12 cellular contexts compared by ENCODE assay signal in genomic region chr13:73325351-73326214, GRCh38.
DNase-seq lines count a peak whose midpoint lies in the region; ATAC-seq lines count a peak whose summit lies in the region.
"Had no signal": no experiment of that assay in that cellular context is flagged by ENCODE, and none has a peak within 500 bp of the region (broad histone marks: within the 10 kb centered on the region; RNA-seq: fewer than 3 reads in every experiment).

No MANE protein-coding gene starts in this region.

- POLR2A ChIA-PET in activated CD4-positive, alpha-beta T cell treated with anti-CD3 and anti-CD28 coated beads for 36 hours (lab: Charles Lee): no interaction called here

- H3K79me1 ChIP-seq in neuronal stem cell (ENCODE audit: low read depth, low read length): no peaks in the 10 kb centered on the region

- H3K18ac ChIP-seq in neuronal stem cell (ENCODE audit: low read length): no peak overlapping the region

- H3K27ac Mint-ChIP-seq in activated CD4-positive, alpha-beta T cell treated with anti-CD3 and anti-CD28 coated beads for 36 hours: no peak overlapping the region
- H3K27ac Mint-ChIP-seq: activated T-helper 1 cell treated with anti-CD3 and anti-CD28 coated beads, Interleukin-12 subunit alpha, Interleukin-12 subunit beta, Interleukin-2, Interleukin-4 antibody, amounts not matched to agents 30 ng/mL and 10 ng/mL and 1 ng/mL, durations not matched to agents 14 hours and 24 hours and 36 hours; immature natural killer cell had no signal

- no peaks in the 10 kb centered on the region for H3K36me3 Mint-ChIP-seq in activated CD4-positive, alpha-beta T cell treated with anti-CD3 and anti-CD28 coated beads for 36 hours (ENCODE audit: low read depth)
- H3K36me3 Mint-ChIP-seq: immature natural killer cell had no signal

- H2AFZ ChIP-seq in neuronal stem cell (ENCODE audit: low read length): no peak overlapping the region

- no peak overlapping the region for H2BK15ac ChIP-seq in neuronal stem cell (ENCODE audit: low read length)

- no peaks in the 10 kb centered on the region for H3K9me3 Mint-ChIP-seq in activated CD4-positive, alpha-beta T cell treated with anti-CD3 and anti-CD28 coated beads for 36 hours (ENCODE audit: low read depth)

- H3K23ac ChIP-seq in neuronal stem cell (ENCODE audit: low read depth, low read length, poor library complexity): no peak overlapping the region

- CTCF ChIA-PET in activated CD4-positive, alpha-beta T cell treated with anti-CD3 and anti-CD28 coated beads for 36 hours (lab: Charles Lee): interaction anchor here (1.1 to 1.3 kb wide), 2 partner anchors 63 to 267 kb away, joined by 3 to 4 read pairs; partner anchors contain the start of gene KLF5

- no peak overlapping the region for H3K4ac ChIP-seq in neuronal stem cell (ENCODE audit: low read length)

- H4K8ac ChIP-seq in neuronal stem cell (ENCODE audit: low read depth, low read length): no peak overlapping the region

- H2BK120ac ChIP-seq in neuronal stem cell (ENCODE audit: low read depth, low read length): no peak overlapping the region

- peaks cover 4% of the 10 kb centered on the region for H3K4me1 Mint-ChIP-seq in activated CD4-positive, alpha-beta T cell treated with anti-CD3 and anti-CD28 coated beads for 36 hours
- H3K4me1 Mint-ChIP-seq: immature natural killer cell had no signal

- WGBS in neuronal stem cell (ENCODE audit: extremely low coverage in 2 of 2, insufficient read length in 2 of 2, insufficient replicate concordance in 1 of 2), 2 donors: 100% methylated on average over 1 of the region's 10 CpGs; no CpG with 5 or more reads in 1 of the 2 donors

- no peak overlapping the region for H3K4me2 ChIP-seq in neuronal stem cell (ENCODE audit: insufficient read depth, low read length, poor library complexity, severe bottlenecking)

- H3K4me3 Mint-ChIP-seq in activated CD4-positive, alpha-beta T cell treated with anti-CD3 and anti-CD28 coated beads for 36 hours: no peak overlapping the region
- H3K4me3 Mint-ChIP-seq: activated T-helper 1 cell treated with anti-CD3 and anti-CD28 coated beads, Interleukin-12 subunit alpha, Interleukin-12 subunit beta, Interleukin-2, Interleukin-4 antibody, amounts not matched to agents 30 ng/mL and 10 ng/mL and 1 ng/mL, durations not matched to agents 14 hours and 24 hours and 36 hours; immature natural killer cell had no signal

- H4K91ac ChIP-seq in neuronal stem cell (ENCODE audit: low read depth, low read length, poor library complexity): no peak overlapping the region

- peak overlapping the region; percentile 80 to 82 for H3K27ac ChIP-seq in mucosa of rectum (ENCODE audit: low read depth in 2 of 2, low read length in 2 of 2)
- H3K27ac ChIP-seq in neuronal stem cell (replicated peaks; ENCODE audit: low read length): no peak overlapping the region
- H3K27ac ChIP-seq: skin epidermis had no signal

- H3K9me3 ChIP-seq in mucosa of rectum (ENCODE audit: control insufficient read depth in 2 of 2, low read length in 2 of 2): no peaks in the 10 kb centered on the region
- no peaks in the 10 kb centered on the region for H3K9me3 ChIP-seq in neuronal stem cell (replicated peaks in 1 of 2; ENCODE audit: control insufficient read depth in 2 of 2, insufficient read depth in 1 of 2, low read depth in 1 of 2, low read length in 2 of 2)

- H3K36me3 ChIP-seq in mucosa of rectum (ENCODE audit: control insufficient read depth in 2 of 2, insufficient read depth in 2 of 2, low read length in 2 of 2) (no peaks in the 10 kb centered on the region), neuronal stem cell (replicated peaks in 1 of 2; ENCODE audit: control insufficient read depth in 2 of 2, insufficient read depth in 2 of 2, low read length in 2 of 2) (no peaks in the 10 kb centered on the region)

- peak; percentile 93 for ATAC-seq in GM19025 (IDR thresholded peaks at IDR 0.05; ENCODE audit: low read depth, unreplicated experiment)
- peak; percentile 74 for ATAC-seq in HG02938 (IDR thresholded peaks at IDR 0.05; ENCODE audit: unreplicated experiment)
- no peak for ATAC-seq in activated CD4-positive, alpha-beta T cell treated with anti-CD3 and anti-CD28 coated beads for 36 hours

- H2BK12ac ChIP-seq in neuronal stem cell (ENCODE audit: low read length): no peak overlapping the region

- H2BK5ac ChIP-seq in neuronal stem cell (ENCODE audit: low read length): no peak overlapping the region

- intact Hi-C loops in activated CD4-positive, alpha-beta T cell treated with anti-CD3 and anti-CD28 coated beads for 36 hours (cut with DNase I, micrococcal nuclease): no loop called here

- H3K4me1 ChIP-seq in mucosa of rectum (ENCODE audit: control insufficient read depth in 2 of 2, insufficient read depth in 2 of 2, low read length in 2 of 2) (peaks cover 0 to 13% of the 10 kb centered on the region in 2 donors), neuronal stem cell (ENCODE audit: control insufficient read depth in 2 of 2, insufficient read depth in 1 of 2, low read depth in 1 of 2, low read length in 2 of 2) (no peaks in the 10 kb centered on the region)

- DNase-seq in amniotic epithelial cell (ENCODE audit: low read depth) (peak; percentile 26), neuronal stem cell (ENCODE audit: low spot score) (no peak), iPS-NIHi7 (ENCODE audit: extremely low spot score) (no peak), ureter (ENCODE audit: low spot score) (no peak)
- no peak for DNase-seq in activated CD4-positive, alpha-beta T cell treated with anti-CD3 and anti-CD28 coated beads for 36 hours
- DNase-seq: effector CD8-positive, alpha-beta T cell; immature natural killer cell had no signal

- H2AK5ac ChIP-seq in neuronal stem cell (ENCODE audit: low read depth, low read length): no peak overlapping the region

- no peak overlapping the region for H3K14ac ChIP-seq in neuronal stem cell (ENCODE audit: low read length)

- H3K27me3 Mint-ChIP-seq in activated CD4-positive, alpha-beta T cell treated with anti-CD3 and anti-CD28 coated beads for 36 hours: peaks cover 2% of the 10 kb centered on the region

- no peaks in the 10 kb centered on the region for H3K27me3 ChIP-seq in mucosa of rectum (ENCODE audit: control insufficient read depth in 2 of 2, insufficient read depth in 2 of 2, low read length in 2 of 2)
- H3K27me3 ChIP-seq in neuronal stem cell (ENCODE audit: control insufficient read depth in 3 of 3, insufficient read depth in 3 of 3, low read depth in 1 of 3, low read length in 3 of 3): no peaks in the 10 kb centered on the region

- H3K4me3 ChIP-seq in mucosa of rectum (ENCODE audit: low read length in 2 of 2) (peak overlapping the region; percentile 48 to 55), neuronal stem cell (ENCODE audit: low read length in 2 of 2) (no peak overlapping the region)
- H3K4me3 ChIP-seq: skin epidermis had no signal

- H3K9ac ChIP-seq in mucosa of rectum (ENCODE audit: low read depth in 1 of 2, low read length in 2 of 2) (peak overlapping the region; percentile 2 to 36), neuronal stem cell (ENCODE audit: low read depth, low read length, poor library complexity) (no peak overlapping the region)

Comparison
In these comparisons a context has a peak if more than half of its experiments do, and no peak if none do; other contexts are left out.
1. H3K4me3 ChIP-seq: peak in mucosa of rectum (2 of 2); none in neuronal stem cell (0 of 2).